In the genomic region with DNA sequence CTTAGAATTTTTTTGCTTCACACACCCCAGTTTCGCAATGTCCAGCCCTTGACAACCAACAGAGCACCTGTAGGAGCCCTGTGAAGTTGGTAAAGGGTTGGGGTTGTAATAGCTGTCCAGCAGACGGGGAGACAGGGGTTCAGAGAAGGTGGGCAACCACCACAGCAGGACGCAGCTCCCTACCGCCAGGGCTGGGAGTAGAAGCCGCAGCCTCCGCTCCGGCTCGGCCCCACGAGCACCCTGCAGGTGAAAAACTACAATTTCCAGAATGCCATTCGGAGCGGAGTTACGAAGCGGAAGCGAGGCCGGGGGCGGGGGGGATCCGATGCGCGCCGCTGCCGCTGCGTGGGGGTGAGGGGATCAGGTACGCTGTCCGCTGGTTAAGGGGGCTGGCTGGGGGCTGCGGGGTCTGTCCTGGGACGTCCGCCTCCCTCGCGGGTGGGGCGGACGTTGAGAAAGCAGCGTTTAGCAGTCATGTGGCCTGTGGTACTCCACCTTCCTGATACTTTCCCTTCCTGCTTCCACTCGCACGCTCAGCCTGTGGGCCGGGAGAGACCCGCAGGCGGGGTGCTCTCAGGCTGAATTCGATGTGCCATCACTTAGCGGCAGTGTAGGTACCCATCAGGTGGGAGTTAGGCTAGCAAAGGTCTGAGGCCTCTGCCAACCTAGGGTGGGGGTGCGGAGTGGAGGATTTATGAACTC, we compare ENCODE assay signal across 1 cellular context.
TF ChIP-seq lines count a peak whose summit lies in the region.

Gene TRMT10B (plus strand): TSS at position 317 of the 702 bp plus-strand sequence. CDS start 8,127 bp downstream, outside the sequence.

TF ChIP-seq in SK-N-SH, 30 proteins besides CTCF, POLR2A, EP300 and RAD21 (continued from another document):
- TF ChIP-seq POLR2AphosphoS5 (IDR thresholded peaks at IDR 0.05; ENCODE audit: low read depth, low read length): peak; percentile 75
